ENCODE assay signal across 8 cellular contexts in the genomic region with DNA sequence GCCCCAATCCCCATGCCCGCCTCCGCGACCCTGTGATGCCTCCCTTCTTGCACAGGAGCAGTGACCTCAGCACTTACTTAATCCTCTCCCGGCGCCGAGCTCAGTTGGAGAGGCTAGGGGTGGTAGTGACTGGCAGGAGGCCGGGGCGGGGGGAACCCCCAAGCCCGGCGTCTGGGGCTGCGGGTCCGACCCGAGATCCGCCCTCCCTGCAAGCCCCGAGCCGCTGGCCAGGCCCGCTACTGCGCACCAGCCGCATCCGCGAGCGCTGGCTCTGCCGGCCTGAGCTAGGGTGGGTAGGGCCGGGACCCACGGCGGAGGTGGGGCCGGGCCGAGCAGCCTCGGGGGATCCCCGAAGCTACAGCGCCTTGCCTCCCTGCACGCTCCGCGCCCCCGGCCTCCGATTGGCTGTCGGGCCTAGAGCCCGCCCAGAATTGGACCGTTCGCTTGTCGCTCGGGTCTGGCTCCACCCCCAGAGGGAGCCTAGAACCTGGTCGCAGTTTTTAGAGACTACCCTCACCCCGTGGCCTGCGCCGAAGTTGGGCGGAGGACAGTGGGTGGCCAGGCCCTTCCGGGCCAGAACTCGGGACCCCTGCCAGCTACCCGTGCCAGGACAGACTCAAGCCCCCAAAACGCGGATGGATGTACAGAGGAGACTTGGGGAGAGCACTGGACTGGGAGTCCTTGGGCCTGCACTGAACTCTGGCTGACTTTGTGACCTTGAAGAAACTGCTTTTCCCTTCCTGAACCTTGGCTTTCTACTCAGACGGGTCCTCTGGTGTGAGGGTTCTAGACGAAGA. TPM values are rescaled to one million over a fixed set of nuclear protein-coding genes. Genes with fewer than 3 reads are reported as not detected.
DNase-seq lines count a peak whose midpoint lies in the region; ATAC-seq and TF ChIP-seq lines count a peak whose summit lies in the region.

Gene C3orf18 (minus strand): TSS at position 362 of the 797 bp plus-strand sequence. CDS start 2,048 bp downstream, outside the sequence.

- peaks cover 14% of the 10 kb centered on the region for H3K27me3 ChIP-seq in HUES64 (ENCODE audit: insufficient read depth, low read length)

- H3K4me1 Mint-ChIP-seq in Calu3 (ENCODE audit: low read depth, unreplicated experiment) (peaks cover 18% of the 10 kb centered on the region), neural crest cell (peaks cover 27% of the 10 kb centered on the region)
- peaks cover 77% of the 10 kb centered on the region for H3K4me1 Mint-ChIP-seq in stimulated activated naive CD8-positive, alpha-beta T cell treated with anti-CD3 and anti-CD28 coated beads, Interleukin-15, amount 100 ng/mL, for 72 hours

- intact Hi-C loops in Calu3 (cut with micrococcal nuclease; ENCODE audit: unreplicated experiment), result no loop called here

- DNase-seq in Calu3 (peak; percentile 89), SHP77 treated with DMSO at 0.1 percent for 48 hours (lab: John Stamatoyannopoulos, UW) (peak; percentile 69), activated gamma-delta T cell (lab: John Stamatoyannopoulos, UW) (peak; percentile 92), foreskin fibroblast (peak; percentile 91 to 97), neural crest cell (ENCODE audit: low read depth, low spot score) (peak; percentile 76)
- DNase-seq in stimulated activated naive CD8-positive, alpha-beta T cell treated with anti-CD3 and anti-CD28 coated beads, Interleukin-15, amount 100 ng/mL, for 72 hours, result peak; percentile 95 to 97

- no TSS peak for BruUV-seq in Calu3 (replicated peaks; lab: Mats Ljungman, UMichigan)

- peaks cover 40% of the 10 kb centered on the region for H3K27me3 Mint-ChIP-seq in Calu3 (ENCODE audit: unreplicated experiment)
- no peaks in the 10 kb centered on the region for H3K27me3 Mint-ChIP-seq in neural crest cell (ENCODE audit: low read depth)
- no peaks in the 10 kb centered on the region for H3K27me3 Mint-ChIP-seq in stimulated activated naive CD8-positive, alpha-beta T cell treated with anti-CD3 and anti-CD28 coated beads, Interleukin-15, amount 100 ng/mL, for 72 hours

- ATAC-seq in GM21390 (IDR thresholded peaks at IDR 0.05; ENCODE audit: unreplicated experiment), result peak; percentile 82
- peak; percentile 81 for ATAC-seq in stimulated activated naive CD8-positive, alpha-beta T cell treated with anti-CD3 and anti-CD28 coated beads, Interleukin-15, amount 100 ng/mL, for 72 hours

- CTCF ChIA-PET in Calu3 (lab: Charles Lee), result interaction anchor here (0.6 kb wide), 1 partner anchor 186 kb away, joined by 4 read pairs; no protein-coding TSS in a partner anchor

- H3K4me3 Mint-ChIP-seq in Calu3 (ENCODE audit: low read depth, unreplicated experiment) (peak within 1 kb of the TSS; percentile 86), neural crest cell (peak within 1 kb of the TSS; percentile 98)
- H3K4me3 Mint-ChIP-seq in stimulated activated naive CD8-positive, alpha-beta T cell treated with anti-CD3 and anti-CD28 coated beads, Interleukin-15, amount 100 ng/mL, for 72 hours, result peak within 1 kb of the TSS; percentile 99 to 100

- H3K4me1 ChIP-seq in HUES64 (ENCODE audit: insufficient read depth, low read length), result 0 out of 2 replicates have a peak, but pooled peaks cover 4% of the 10 kb centered on the region

- H3K9ac ChIP-seq in HUES64 (ENCODE audit: low read depth, low read length), result peak within 1 kb of the TSS; percentile 54

- H3K36me3 ChIP-seq in HUES64 (ENCODE audit: insufficient read depth, low read length), result no peaks in the 10 kb centered on the region

- peak within 1 kb of the TSS; percentile 59 for H3K27ac Mint-ChIP-seq in Calu3 (ENCODE audit: unreplicated experiment)
- no peak within 1 kb of the TSS for H3K27ac Mint-ChIP-seq in neural crest cell (ENCODE audit: unreplicated experiment)
- peak within 1 kb of the TSS; percentile 96 to 98 for H3K27ac Mint-ChIP-seq in stimulated activated naive CD8-positive, alpha-beta T cell treated with anti-CD3 and anti-CD28 coated beads, Interleukin-15, amount 100 ng/mL, for 72 hours

- H3K9me3 Mint-ChIP-seq in Calu3 (ENCODE audit: low read depth, unreplicated experiment), result no peaks in the 10 kb centered on the region
- no peaks in the 10 kb centered on the region for H3K9me3 Mint-ChIP-seq in neural crest cell
- H3K9me3 Mint-ChIP-seq in stimulated activated naive CD8-positive, alpha-beta T cell treated with anti-CD3 and anti-CD28 coated beads, Interleukin-15, amount 100 ng/mL, for 72 hours, result no peaks in the 10 kb centered on the region

- H3K36me3 Mint-ChIP-seq in Calu3 (ENCODE audit: insufficient read depth, unreplicated experiment), result peaks cover 34% of the 10 kb centered on the region
- no peaks in the 10 kb centered on the region for H3K36me3 Mint-ChIP-seq in neural crest cell (ENCODE audit: low read depth)

- H3K27ac ChIP-seq in HUES64 (ENCODE audit: low read depth, low read length), result no peak within 1 kb of the TSS

- 4% methylated on average over 53 of the region's 54 CpGs for WGBS in HUES64

- TF ChIP-seq CTCF in Calu3 (IDR thresholded peaks at IDR 0.05; ENCODE audit: unreplicated experiment), result no peak
- TF ChIP-seq CTCF in foreskin fibroblast (IDR thresholded peaks at IDR 0.05; ENCODE audit: low read depth, low read length), result no peak
- no peak for TF ChIP-seq CTCF in neural crest cell (conservative IDR thresholded peaks at IDR 0.05)

- H3K4me3 ChIP-seq in HUES64 (ENCODE audit: low read length) (peak within 1 kb of the TSS; percentile 99), foreskin fibroblast (ENCODE audit: low read depth in 1 of 2, low read length in 2 of 2) (peak within 1 kb of the TSS; percentile 41 to 98)

- no peaks in the 10 kb centered on the region for H3K9me3 ChIP-seq in HUES64 (ENCODE audit: insufficient read depth, low read depth, low read length)

RNA-seq across cellular contexts. Expression of gene C3orf18, which starts in this region (rescaled TPM):
- 2.7 and 3.1 TPM in 2 replicates for total RNA-seq in Calu3 (2022)
- 4.8 TPM for polyA plus RNA-seq in HUES64 (2013, experiment 1 of 2)
- polyA plus RNA-seq in HUES64 (2013, experiment 2 of 2), result 7.3 TPM
- total RNA-seq in neural crest cell, result 12.7 and 13.1 TPM in 2 replicates
